Comparison of ENCODE assay signal across 30 cellular contexts in genomic region chr12:85059594-85059993, GRCh38. TPM values are rescaled to one million over a fixed set of nuclear protein-coding genes. Genes with fewer than 3 reads are reported as not detected.
"Had no signal": no experiment of that assay in that cellular context is flagged by ENCODE, and none has a peak within 500 bp of the region (broad histone marks: within the 10 kb centered on the region; RNA-seq: fewer than 3 reads in every experiment).

No MANE protein-coding gene starts in this region.

- H3K4me1 ChIP-seq: neural progenitor cell, parathyroid adenoma, psoas muscle, suprapubic skin, testis, tibial artery, transverse colon, upper lobe of right lung, vagina had no signal

- ATAC-seq: natural killer cell; psoas muscle; right cardiac atrium; sciatic nerve; stimulated activated memory B cell treated with anti-CD40 and anti-IgM and Interleukin-4, amounts not matched to agents 10 μg/mL and 1 μg/mL and 100 μg/mL, for 72 hours; stimulated activated naive CD8-positive, alpha-beta T cell treated with anti-CD3 and anti-CD28 coated beads, Interleukin-15, amount 100 ng/mL, for 72 hours; stimulated activated naive CD8-positive, alpha-beta T cell treated with anti-CD3 and anti-CD28 coated beads, Interleukin-15, Interleukin-2, amounts not matched to agents 100 U/mL and 50 U/mL, for 24 hours; upper lobe of right lung had no signal

- H3K27ac ChIP-seq: neural progenitor cell, ovary, parathyroid adenoma, psoas muscle, skin epidermis, spleen, suprapubic skin, testis, tibial artery, transverse colon, upper lobe of right lung, vagina had no signal

- FAIRE-seq: urothelium cell line had no signal

- H3K27me3 ChIP-seq: neural progenitor cell, ovary, spleen, testis, tibial artery, transverse colon, upper lobe of right lung, vagina had no signal

- H3K4me2 ChIP-seq: neural progenitor cell, smooth muscle cell had no signal

- H3K9ac ChIP-seq: neural progenitor cell, parathyroid adenoma had no signal

- H3K4me3 ChIP-seq: neural progenitor cell, ovary, psoas muscle, skin epidermis, smooth muscle cell, spleen, suprapubic skin, testis, tibial artery, transverse colon, upper lobe of right lung, vagina had no signal

- DNase-seq: natural killer cell; occipital lobe; ovary; psoas muscle; right cardiac atrium; spleen; stimulated activated CD4-positive, alpha-beta T cell treated with anti-CD3 and anti-CD28 coated beads, Interleukin-12 subunit alpha, Interleukin-12 subunit beta, amount 100 ng/mL, for 4 hours; stimulated activated CD4-positive, alpha-beta T cell treated with anti-CD3 and anti-CD28 coated beads, Interleukin-1b, Interleukin-23, amount 100 ng/mL, for 48 hours; stimulated activated CD4-positive, alpha-beta T cell treated with anti-CD3 and anti-CD28 coated beads, Interleukin-4, amount 100 ng/mL, for 1 hour; stimulated activated CD4-positive, alpha-beta T cell treated with anti-CD3 and anti-CD28 coated beads, Interleukin-4, amount 100 ng/mL, for 4 hours; stimulated activated CD8-positive, alpha-beta memory T cell treated with anti-CD3 and anti-CD28 coated beads, Interleukin-4, amount 100 ng/mL, for 48 hours; stimulated activated naive CD4-positive, alpha-beta T cell; stimulated activated naive CD8-positive, alpha-beta T cell treated with anti-CD3 and anti-CD28 coated beads, Interleukin-15, amount 100 ng/mL, for 72 hours; stimulated activated naive CD8-positive, alpha-beta T cell treated with anti-CD3 and anti-CD28 coated beads, Interleukin-15, Interleukin-2, amounts not matched to agents 100 U/mL and 50 U/mL, for 24 hours; substantia nigra; testis; tibial artery; transverse colon; upper lobe of right lung had no signal

- H3K79me2 ChIP-seq: parathyroid adenoma had no signal

- H2AFZ ChIP-seq: parathyroid adenoma had no signal

- H3K9me3 ChIP-seq: ovary, psoas muscle, spleen, suprapubic skin, testis, tibial artery, transverse colon, upper lobe of right lung, vagina had no signal

- H3K36me3 ChIP-seq: neural progenitor cell, ovary, spleen, suprapubic skin, tibial artery, transverse colon, upper lobe of right lung, vagina had no signal

RNA-seq across cellular contexts. Expression of gene LRRIQ1, which starts 23.4 kb away (rescaled TPM):
- total RNA-seq: natural killer cell, osteoblast, transverse colon had no signal

RNA-seq across cellular contexts. Expression of gene TSPAN19, which starts 23.5 kb away (rescaled TPM):
- total RNA-seq: natural killer cell, osteoblast, ovary, progenitor cell of endocrine pancreas, psoas muscle, smooth muscle cell, suprapubic skin, transverse colon, upper lobe of right lung, vagina had no signal
- polyA plus RNA-seq: ovary, smooth muscle cell had no signal
